In genomic region chr1:152328801-152329391, GRCh38 we compare ENCODE assay signal across 30 cellular contexts. TPM values are rescaled to one million over a fixed set of nuclear protein-coding genes. Genes with fewer than 3 reads are reported as not detected.
DNase-seq lines count a peak whose midpoint lies in the region; ATAC-seq and TF ChIP-seq lines count a peak whose summit lies in the region.
"Had no signal": no experiment of that assay in that cellular context is flagged by ENCODE, and none has a peak within 500 bp of the region (broad histone marks: within the 10 kb centered on the region; RNA-seq: fewer than 3 reads in every experiment).

No MANE protein-coding gene starts in this region.

- H3K36me3 Mint-ChIP-seq in GM23338 (ENCODE audit: low read depth): no peaks in the 10 kb centered on the region
- H3K36me3 Mint-ChIP-seq: activated naive CD8-positive, alpha-beta T cell treated with anti-CD3 and anti-CD28 coated beads for 36 hours; naive B cell; type B pancreatic cell had no signal

- no peak; the same call in 2 of the 3 replicates for ATAC-seq in GM23338
- no peak for ATAC-seq in GM18868 (IDR thresholded peaks at IDR 0.05; ENCODE audit: unreplicated experiment)
- ATAC-seq in GM21528 (IDR thresholded peaks at IDR 0.05; ENCODE audit: low FRiP score, unreplicated experiment): no peak
- ATAC-seq: body of pancreas, gastroesophageal sphincter, WTC11 had no signal

- H2AFZ ChIP-seq in GM23338: peak overlapping the region; percentile 67

- H3K27me3 Mint-ChIP-seq in GM23338 (ENCODE audit: insufficient read depth, low read depth, poor library complexity): no peaks in the 10 kb centered on the region
- H3K27me3 Mint-ChIP-seq: type B pancreatic cell had no signal

- no peaks in the 10 kb centered on the region; the same call in none of the 2 replicates for H3K9me2 ChIP-seq in GM23338 (ENCODE audit: insufficient read depth)

- H3F3A ChIP-seq in GM23338 (replicated peaks; ENCODE audit: low read depth): no peaks in the 10 kb centered on the region

- no peak for TF ChIP-seq CTCF in AG09309 (IDR thresholded peaks at IDR 0.05; ENCODE audit: control insufficient read depth, insufficient read depth, low read depth, low read length, missing control alignments)
- TF ChIP-seq CTCF in GM23338 (conservative IDR thresholded peaks at IDR 0.05; ENCODE audit: low read depth in 2 of 2): no peak

- no peak overlapping the region for H3K27ac Mint-ChIP-seq in GM23338
- H3K27ac Mint-ChIP-seq: activated naive CD8-positive, alpha-beta T cell treated with anti-CD3 and anti-CD28 coated beads for 36 hours; activated T-helper 2 cell treated with anti-CD3 and anti-CD28 coated beads, Interferon-gamma antibody, Interleukin-2, Interleukin-4, amounts not matched to agents 10 μg/mL and 5 μg/mL and 100 μg/mL, durations not matched to agents 14 hours and 24 hours and 36 hours; naive B cell; T-helper 2 cell treated with Interferon-gamma antibody and Interleukin-4, amounts not matched to agents 5 μg/mL and 100 μg/mL, for 36 hours; type B pancreatic cell; WTC11 had no signal

- no peak overlapping the region for H3K4me3 Mint-ChIP-seq in GM23338
- H3K4me3 Mint-ChIP-seq: activated naive CD8-positive, alpha-beta T cell treated with anti-CD3 and anti-CD28 coated beads for 36 hours; naive B cell; T-helper 2 cell treated with Interferon-gamma antibody and Interleukin-4, amounts not matched to agents 5 μg/mL and 100 μg/mL, for 36 hours; type B pancreatic cell; WTC11 had no signal

- no peaks in the 10 kb centered on the region for H3K79me2 ChIP-seq in GM23338 (replicated peaks; ENCODE audit: insufficient read depth)

- no peaks in the 10 kb centered on the region for H3K9me3 Mint-ChIP-seq in GM23338
- H3K9me3 Mint-ChIP-seq: activated naive CD8-positive, alpha-beta T cell treated with anti-CD3 and anti-CD28 coated beads for 36 hours; activated T-helper 2 cell treated with anti-CD3 and anti-CD28 coated beads, Interferon-gamma antibody, Interleukin-2, Interleukin-4, amounts not matched to agents 10 μg/mL and 5 μg/mL and 100 μg/mL, durations not matched to agents 14 hours and 24 hours and 36 hours; naive B cell; T-helper 2 cell treated with Interferon-gamma antibody and Interleukin-4, amounts not matched to agents 5 μg/mL and 100 μg/mL, for 36 hours; type B pancreatic cell had no signal

- H3K4me1 Mint-ChIP-seq in GM23338: peaks cover 4% of the 10 kb centered on the region; the same call in 1 of the 3 replicates
- H3K4me1 Mint-ChIP-seq: activated naive CD8-positive, alpha-beta T cell treated with anti-CD3 and anti-CD28 coated beads for 36 hours; naive B cell; WTC11 had no signal

- H3K9me3 ChIP-seq in SJSA1 (replicated peaks): no peaks in the 10 kb centered on the region
- H3K9me3 ChIP-seq: body of pancreas, esophagus muscularis mucosa, gastroesophageal sphincter, Peyer's patch, right atrium auricular region had no signal

- DNase-seq in AG09309 (ENCODE audit: low read depth): peak; percentile 16
- peak; percentile 16 for DNase-seq in GM23338 (ENCODE audit: low spot score)
- peak in 1 of 2 experiments; percentile 89 for DNase-seq in SJSA1 (ENCODE audit: low read depth in 1 of 2, low spot score in 2 of 2)
- DNase-seq in left kidney (ENCODE audit: low read depth, low spot score): peak; percentile 63
- no peak for DNase-seq in GOT3 (lab: John Stamatoyannopoulos, UW)
- no peak for DNase-seq in NCI-H1436 (lab: John Stamatoyannopoulos, UW)
- DNase-seq: activated CD8-positive, alpha-beta memory T cell treated with anti-CD3 and anti-CD28 coated beads, Interleukin-2, amount 50 U/mL, for 4 hours; activated naive CD8-positive, alpha-beta T cell treated with anti-CD3 and anti-CD28 coated beads for 36 hours; body of pancreas; GDM1; islet precursor cell; naive B cell; NCI-H1105 treated with DMSO at 0.1 percent for 48 hours; NCI-H2081; NCI-H510A treated with DMSO at 0.1 percent for 48 hours; nucleus accumbens; Peyer's patch; stimulated activated CD4-positive, alpha-beta T cell treated with anti-CD3 and anti-CD28 coated beads, Interleukin-12 subunit alpha, Interleukin-12 subunit beta, amount 100 ng/mL, for 4 hours had no signal

- no peak overlapping the region for H3K4me2 ChIP-seq in GM23338

- H3K4me3 ChIP-seq in AG09309 (ENCODE audit: control insufficient read depth, low read depth, low read length): no peak overlapping the region
- no peak overlapping the region for H3K4me3 ChIP-seq in GM23338
- H3K4me3 ChIP-seq in SJSA1: no peak overlapping the region
- H3K4me3 ChIP-seq: body of pancreas, esophagus muscularis mucosa, gastroesophageal sphincter, Peyer's patch, right atrium auricular region, SK-N-MC had no signal

- H3K27me3 ChIP-seq in GM23338 (ENCODE audit: insufficient read depth) (no peaks in the 10 kb centered on the region), SJSA1 (replicated peaks) (no peaks in the 10 kb centered on the region)
- H3K27me3 ChIP-seq: body of pancreas, esophagus muscularis mucosa, gastroesophageal sphincter, right atrium auricular region had no signal

- peaks cover 6% of the 10 kb centered on the region for H3K4me1 ChIP-seq in GM23338 (ENCODE audit: insufficient read depth)
- H3K4me1 ChIP-seq in SJSA1 (replicated peaks): peaks cover 39% of the 10 kb centered on the region
- H3K4me1 ChIP-seq: body of pancreas, esophagus muscularis mucosa, gastroesophageal sphincter, Peyer's patch, right atrium auricular region had no signal

- H4K20me1 ChIP-seq in GM23338 (replicated peaks; ENCODE audit: insufficient read depth): no peaks in the 10 kb centered on the region

- H3K27ac ChIP-seq in GM23338 (ENCODE audit: low read depth) (no peak overlapping the region), SJSA1 (peak overlapping the region; percentile 95)
- H3K27ac ChIP-seq: body of pancreas, C4-2B, esophagus muscularis mucosa, gastroesophageal sphincter, Peyer's patch, right atrium auricular region, SK-N-MC had no signal

- H3K36me3 ChIP-seq in GM23338 (ENCODE audit: insufficient read depth): no peaks in the 10 kb centered on the region
- peaks cover 3% of the 10 kb centered on the region; the same call in 1 of the 2 replicates for H3K36me3 ChIP-seq in SJSA1
- H3K36me3 ChIP-seq: esophagus muscularis mucosa, gastroesophageal sphincter, Peyer's patch, right atrium auricular region had no signal

TF ChIP-seq in GM23338, 12 proteins besides CTCF, POLR2A, EP300 and RAD21:
- TF ChIP-seq, protein P1, sequence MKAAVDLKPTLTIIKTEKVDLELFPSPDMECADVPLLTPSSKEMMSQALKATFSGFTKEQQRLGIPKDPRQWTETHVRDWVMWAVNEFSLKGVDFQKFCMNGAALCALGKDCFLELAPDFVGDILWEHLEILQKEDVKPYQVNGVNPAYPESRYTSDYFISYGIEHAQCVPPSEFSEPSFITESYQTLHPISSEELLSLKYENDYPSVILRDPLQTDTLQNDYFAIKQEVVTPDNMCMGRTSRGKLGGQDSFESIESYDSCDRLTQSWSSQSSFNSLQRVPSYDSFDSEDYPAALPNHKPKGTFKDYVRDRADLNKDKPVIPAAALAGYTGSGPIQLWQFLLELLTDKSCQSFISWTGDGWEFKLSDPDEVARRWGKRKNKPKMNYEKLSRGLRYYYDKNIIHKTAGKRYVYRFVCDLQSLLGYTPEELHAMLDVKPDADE (IDR thresholded peaks at IDR 0.05): no peak
TF ChIP-seq in GM23338: peak in this region for 0.

RNA-seq across cellular contexts. Expression of gene FLG, which starts 3.9 kb away (rescaled TPM):
- total RNA-seq in GM23338 (2014; rRNA removed; shearing (Covaris generic)): 0.03 TPM in 1 of 2 replicates, not detected in the other
- not detected in 2 replicates for polyA plus RNA-seq in GM23338 (2016; fragmentation: Nextera tagmentation; extraction: Ambion mirVana)
- total RNA-seq in SJSA1 (2014; rRNA removed; shearing (Covaris generic)): 0.05 and 0.06 TPM in 2 replicates
- total RNA-seq: activated naive CD8-positive, alpha-beta T cell treated with anti-CD3 and anti-CD28 coated beads for 36 hours; activated T-helper 2 cell treated with anti-CD3 and anti-CD28 coated beads, Interferon-gamma antibody, Interleukin-2, Interleukin-4, amounts not matched to agents 10 μg/mL and 5 μg/mL and 100 μg/mL, durations not matched to agents 14 hours and 24 hours and 36 hours; body of pancreas; chondrocyte; right atrium auricular region; WTC11 had no signal

RNA-seq across cellular contexts. Expression of gene FLG2, which starts 30.9 kb away (rescaled TPM):
- not detected in 2 replicates for total RNA-seq in GM23338 (2014; rRNA removed; shearing (Covaris generic))
- polyA plus RNA-seq in GM23338 (2016; fragmentation: Nextera tagmentation; extraction: Ambion mirVana): not detected in 2 replicates
- total RNA-seq in SJSA1 (2014; rRNA removed; shearing (Covaris generic)): not detected in 2 replicates
- total RNA-seq: activated naive CD8-positive, alpha-beta T cell treated with anti-CD3 and anti-CD28 coated beads for 36 hours; activated T-helper 2 cell treated with anti-CD3 and anti-CD28 coated beads, Interferon-gamma antibody, Interleukin-2, Interleukin-4, amounts not matched to agents 10 μg/mL and 5 μg/mL and 100 μg/mL, durations not matched to agents 14 hours and 24 hours and 36 hours; body of pancreas; chondrocyte; esophagus muscularis mucosa; gastroesophageal sphincter; right atrium auricular region; WTC11 had no signal

Comparison
In these comparisons a context has a peak if more than half of its experiments do, and no peak if none do; other contexts are left out.
1. DNase-seq: peak in AG09309 (single experiment), GM23338 (single experiment) and left kidney (single experiment); none in GOT3 (single experiment) and NCI-H1436 (single experiment).